2 cellular contexts compared by ENCODE assay signal in genomic region chr2:28433215-28433614, GRCh38.
A peak's percentile ranks its signal among the peaks of the same experiment; 100 is the strongest.
TF ChIP-seq lines count a peak whose summit lies in the region.

No MANE protein-coding gene starts in this region.

TF ChIP-seq in HepG2, 621 proteins besides CTCF, POLR2A, EP300 and RAD21:
- TF ChIP-seq MYPOP (CRISPR knock-in tag; IDR thresholded peaks at IDR 0.05) = no peak
- TF ChIP-seq ZNF12 (CRISPR knock-in tag; IDR thresholded peaks at IDR 0.05) = peak; percentile 98

TF ChIP-seq in HEK293, 187 proteins besides CTCF, POLR2A, EP300 and RAD21:
- TF ChIP-seq PRDM10 (tag by site-specific recombination; IDR thresholded peaks at IDR 0.05) (no peak), SCRT1 (tag by site-specific recombination; IDR thresholded peaks at IDR 0.05; ENCODE audit: borderline replicate concordance) (no peak), ZNF292 (tag by site-specific recombination; IDR thresholded peaks at IDR 0.05; ENCODE audit: borderline replicate concordance, low read depth) (no peak), ZNF560 (tag by site-specific recombination; IDR thresholded peaks at IDR 0.05; ENCODE audit: borderline replicate concordance) (no peak), MYNN (tag by site-specific recombination; IDR thresholded peaks at IDR 0.05; ENCODE audit: borderline replicate concordance) (no peak), SETDB1 (IDR thresholded peaks at IDR 0.05; ENCODE audit: insufficient read length, low read length) (peak; percentile 42)
